In genomic region chr13:42041684-42042035, GRCh38 we compare ENCODE assay signal across 8 cellular contexts. TPM values are rescaled to one million over a fixed set of nuclear protein-coding genes. Genes with fewer than 3 reads are reported as not detected.
DNase-seq lines count a peak whose midpoint lies in the region; ATAC-seq and TF ChIP-seq lines count a peak whose summit lies in the region.

No MANE protein-coding gene starts in this region.

- DNase-seq in DND-41 (no peak), NCI-H1105 treated with DMSO at 0.1 percent for 48 hours (lab: John Stamatoyannopoulos, UW) (peak; percentile 21), amniotic stem cell (lab: John Stamatoyannopoulos, UW) (peak; percentile 65), right atrium auricular region (ENCODE audit: low spot score) (peak; percentile 73), posterior vena cava (ENCODE audit: low spot score) (peak; percentile 83)
- no peak for DNase-seq in NK-92 treated with Interleukin-12 subunit alpha and Interleukin-12 subunit beta, amount 100 ng/mL, for 24 hours (lab: John Stamatoyannopoulos, UW)

- peak overlapping the region; percentile 66 for H3K9ac ChIP-seq in DND-41 (ENCODE audit: low read depth, low read length)

- H3K36me3 ChIP-seq in DND-41 (ENCODE audit: insufficient read depth, low read length) (no peaks in the 10 kb centered on the region), right atrium auricular region (no peaks in the 10 kb centered on the region)

- peaks cover 22% of the 10 kb centered on the region for H3K4me1 ChIP-seq in DND-41 (ENCODE audit: insufficient read depth, low read length)
- peaks cover 0 to 16% of the 10 kb centered on the region in 2 donors for H3K4me1 ChIP-seq in right atrium auricular region

- no peak for ATAC-seq in DND-41 (ENCODE audit: insufficient read depth, low read depth)
- peak; percentile 1 for ATAC-seq in GM21528 (IDR thresholded peaks at IDR 0.05; ENCODE audit: low FRiP score, unreplicated experiment)
- no peak for ATAC-seq in GM21360 (IDR thresholded peaks at IDR 0.05; ENCODE audit: unreplicated experiment)

- peaks cover 10% of the 10 kb centered on the region for H3K79me2 ChIP-seq in DND-41 (ENCODE audit: insufficient read depth, low read length)

- peak overlapping the region; percentile 58 to 82; a peak in 3 of 4 replicates for H3K4me3 ChIP-seq in DND-41 (ENCODE audit: low read depth in 1 of 2, low read length in 2 of 2)
- H3K4me3 ChIP-seq in right atrium auricular region, result peak overlapping the region; percentile 69 to 85

- H3K9me3 ChIP-seq in DND-41 (ENCODE audit: insufficient read depth, low read length, severe bottlenecking) (no peaks in the 10 kb centered on the region), right atrium auricular region (no peaks in the 10 kb centered on the region)

- TF ChIP-seq CTCF in DND-41 (IDR thresholded peaks at IDR 0.05; ENCODE audit: borderline replicate concordance, extremely low read depth, low read length, poor library complexity, severe bottlenecking), result no peak
- peak in 1 of 2 donors; percentile 72 for TF ChIP-seq CTCF in right atrium auricular region (IDR thresholded peaks at IDR 0.05)

- peaks cover 7% of the 10 kb centered on the region for H3K27me3 ChIP-seq in DND-41 (ENCODE audit: insufficient read depth, low read length, poor library complexity)
- no peaks in the 10 kb centered on the region for H3K27me3 ChIP-seq in right atrium auricular region

- peak overlapping the region; percentile 97 for H3K4me2 ChIP-seq in DND-41 (ENCODE audit: insufficient read depth, low read length)

- intact Hi-C loops in posterior vena cava (cut with DNase I), result loop anchor here in 1 of 2 donors (10.0 kb wide), 1 partner anchor 63 kb away; no protein-coding TSS in a partner anchor

- H3K27ac ChIP-seq in DND-41 (ENCODE audit: low read length) (no peak overlapping the region; the same call in 1 of the 2 replicates), right atrium auricular region (peak overlapping the region; percentile 97 to 98)

- H4K20me1 ChIP-seq in DND-41 (ENCODE audit: insufficient read depth, low read length), result peaks cover 15% of the 10 kb centered on the region

- H2AFZ ChIP-seq in DND-41 (ENCODE audit: low read depth, low read length), result no peak overlapping the region; the same call in 1 of the 2 replicates

RNA-seq across cellular contexts. Expression of gene DGKH, which starts 6.8 kb away (rescaled TPM):
- total RNA-seq in right atrium auricular region (1 to 10 TPM; 4.1 to 6.6 TPM), posterior vena cava (10 to 100 TPM; 15.0 to 29.4 TPM)

Comparison
In these comparisons a context has a peak if more than half of its experiments do, and no peak if none do; other contexts are left out.
1. DNase-seq: peak in NCI-H1105 treated with DMSO at 0.1 percent for 48 hours (single experiment), amniotic stem cell (single experiment), right atrium auricular region (single experiment) and posterior vena cava (single experiment); none in DND-41 (single experiment) and NK-92 treated with Interleukin-12 subunit alpha and Interleukin-12 subunit beta, amount 100 ng/mL, for 24 hours (single experiment).